Comparison of ENCODE assay signal across 8 cellular contexts in the genomic region with DNA sequence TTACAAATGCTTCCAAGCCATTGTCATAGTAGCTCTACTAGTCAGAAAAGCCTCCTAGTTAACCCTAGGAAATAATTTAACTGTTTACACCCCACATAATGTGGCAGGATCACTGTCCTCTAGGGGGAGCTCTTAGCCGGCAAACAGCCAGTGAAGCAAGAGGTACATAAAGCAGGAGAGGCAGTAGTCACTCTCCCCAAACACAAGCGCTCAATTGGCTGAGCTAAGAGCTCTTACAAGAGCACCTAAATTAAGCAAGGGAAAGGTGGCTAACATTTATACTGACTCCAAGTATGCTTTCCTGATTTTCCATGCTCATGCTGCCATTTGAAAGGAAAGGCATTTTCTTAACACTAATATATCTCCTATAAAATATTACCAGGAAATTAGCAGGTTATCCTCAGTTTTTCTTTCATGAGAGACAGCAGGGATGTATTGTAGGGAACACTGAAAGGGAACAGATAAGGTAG. TPM values are rescaled to one million over a fixed set of nuclear protein-coding genes. Genes with fewer than 3 reads are reported as not detected.
DNase-seq lines count a peak whose midpoint lies in the region; ATAC-seq and TF ChIP-seq lines count a peak whose summit lies in the region.

No MANE protein-coding gene starts in this region.

- no peak overlapping the region for H3K9ac ChIP-seq in H9 (ENCODE audit: extremely low read depth, insufficient read length, low read length)
- H3K9ac ChIP-seq in Loucy (ENCODE audit: low read depth, low read length, poor library complexity, severe bottlenecking): no peak overlapping the region

- no peak overlapping the region for H4K8ac ChIP-seq in H9 (replicated peaks; ENCODE audit: insufficient read length, low read depth, low read length)

- no CpG with 5 or more reads among the region's 2 CpGs for WGBS in H9 (ENCODE audit: extremely low coverage, insufficient read length, low lambda C conversion rate)

- H3K18ac ChIP-seq in H9 (ENCODE audit: insufficient read length, low read depth, low read length): no peak overlapping the region

- H3K23ac ChIP-seq in H9 (ENCODE audit: insufficient read length, low read depth, low read length): no peak overlapping the region

- H3K23me2 ChIP-seq in H9 (ENCODE audit: insufficient read length, low read depth, low read length, poor library complexity, severe bottlenecking): peaks cover 3% of the 10 kb centered on the region

- H3K4ac ChIP-seq in H9 (ENCODE audit: low read depth, low read length): no peak overlapping the region

- H3K36me3 ChIP-seq in Loucy (ENCODE audit: insufficient read depth, low read length) (no peaks in the 10 kb centered on the region), RWPE2 (ENCODE audit: low read depth) (no peaks in the 10 kb centered on the region)

- peaks cover 0 to 4% (median 0%) of the 10 kb centered on the region in 3 experiments; a peak in 1 of 7 replicates for H3K36me3 Mint-ChIP-seq in H9 (ENCODE audit: insufficient read depth in 1 of 3, low read depth in 3 of 3)
- H3K36me3 Mint-ChIP-seq in activated T-helper 17 cell treated with anti-CD3 and anti-CD28 coated beads, Interleukin-2, amount 50 U/mL, for 72 hours (ENCODE audit: low read depth): no peaks in the 10 kb centered on the region
- no peaks in the 10 kb centered on the region for H3K36me3 Mint-ChIP-seq in glutamatergic neuron (ENCODE audit: unreplicated experiment)

- H3K27ac ChIP-seq in H9 (ENCODE audit: insufficient read length, low read depth, low read length) (no peak overlapping the region), RWPE2 (ENCODE audit: poor library complexity, severe bottlenecking) (peak overlapping the region; percentile 72)

- H4K20me1 ChIP-seq in H9 (ENCODE audit: control insufficient read depth, insufficient read depth, insufficient read length): no peaks in the 10 kb centered on the region
- no peaks in the 10 kb centered on the region for H4K20me1 ChIP-seq in Loucy (ENCODE audit: insufficient read depth, low read length, poor library complexity, severe bottlenecking)

- no peak overlapping the region for H3K14ac ChIP-seq in H9 (ENCODE audit: insufficient read depth, low read length)

- peak; percentile 90 for ATAC-seq in RWPE2 (ENCODE audit: low read depth)
- ATAC-seq in activated T-helper 17 cell treated with anti-CD3 and anti-CD28 coated beads, Interleukin-2, amount 50 U/mL, for 72 hours (replicated peaks): peak; percentile 86

- H2AFZ ChIP-seq in H9 (ENCODE audit: low read length) (no peak overlapping the region), Loucy (ENCODE audit: low read length) (no peak overlapping the region)

- H3K9me3 ChIP-seq in H9 (ENCODE audit: control insufficient read depth, low read depth, low read length) (no peaks in the 10 kb centered on the region), Loucy (ENCODE audit: insufficient read depth, low read depth, low read length) (no peaks in the 10 kb centered on the region), RWPE2 (ENCODE audit: severe bottlenecking) (no peaks in the 10 kb centered on the region)

- no peak overlapping the region for H4K91ac ChIP-seq in H9 (ENCODE audit: insufficient read length, low read depth, low read length)

- no peaks in the 10 kb centered on the region for H3K27me3 ChIP-seq in H9 (ENCODE audit: insufficient read depth, low read length)
- H3K27me3 ChIP-seq in Loucy (ENCODE audit: insufficient read depth, low read length, poor library complexity, severe bottlenecking): no peaks in the 10 kb centered on the region
- H3K27me3 ChIP-seq in RWPE2 (ENCODE audit: insufficient read depth, poor library complexity, severe bottlenecking): no peaks in the 10 kb centered on the region

- TF ChIP-seq CTCF in H9 (conservative IDR thresholded peaks at IDR 0.05) (peak; percentile 93), Loucy (conservative IDR thresholded peaks at IDR 0.05; ENCODE audit: low read length) (peak; percentile 90), RWPE2 (IDR thresholded peaks at IDR 0.05; ENCODE audit: poor library complexity, severe bottlenecking) (peak; percentile 95), glutamatergic neuron (IDR thresholded peaks at IDR 0.05; ENCODE audit: partially characterized antibody, unreplicated experiment) (peak; percentile 77)

- H3K4me2 ChIP-seq in H9 (ENCODE audit: insufficient read depth, insufficient read length, low read length) (no peak overlapping the region), Loucy (ENCODE audit: low read depth, low read length, poor library complexity, severe bottlenecking) (no peak overlapping the region)

- DNase-seq in ELR (ENCODE audit: low read depth) (peak; percentile 85), H9 (peak; percentile 78), RWPE2 (ENCODE audit: low spot score) (peak; percentile 66), glutamatergic neuron (peak; percentile 70), occipital lobe (lab: John Stamatoyannopoulos, UW) (no peak)
- DNase-seq in stimulated activated CD4-positive, alpha-beta T cell treated with anti-CD3 and anti-CD28 coated beads, Interleukin-15, amount 100 ng/mL, for 24 hours: peak; percentile 77

- H2AK5ac ChIP-seq in H9 (ENCODE audit: insufficient read length, low read length): no peak overlapping the region

- H3K9me2 ChIP-seq in Loucy (replicated peaks; ENCODE audit: low read depth, low read length): no peaks in the 10 kb centered on the region

- H3K4me1 ChIP-seq in H9 (ENCODE audit: insufficient read depth, low read length): peaks cover 5% of the 10 kb centered on the region
- peaks cover 4% of the 10 kb centered on the region for H3K4me1 ChIP-seq in Loucy (ENCODE audit: insufficient read depth, low read length, poor library complexity, severe bottlenecking)
- H3K4me1 ChIP-seq in RWPE2 (ENCODE audit: insufficient read depth, poor library complexity, severe bottlenecking): peaks cover 36% of the 10 kb centered on the region

- H2BK5ac ChIP-seq in H9 (ENCODE audit: insufficient read length, low read length): no peak overlapping the region

- no peak overlapping the region for H4K5ac ChIP-seq in H9 (ENCODE audit: insufficient read length, low read depth, low read length)

- H3T11ph ChIP-seq in H9 (ENCODE audit: low read length): no peak overlapping the region

- no peaks in the 10 kb centered on the region for H3K27me3 Mint-ChIP-seq in H9 (ENCODE audit: low read depth)
- H3K27me3 Mint-ChIP-seq in activated T-helper 17 cell treated with anti-CD3 and anti-CD28 coated beads, Interleukin-2, amount 50 U/mL, for 72 hours: no peaks in the 10 kb centered on the region
- no peaks in the 10 kb centered on the region for H3K27me3 Mint-ChIP-seq in glutamatergic neuron (ENCODE audit: unreplicated experiment)

- no peak overlapping the region for H2BK12ac ChIP-seq in H9 (ENCODE audit: insufficient read length, low read depth, low read length)

- H3F3A ChIP-seq in Loucy (ENCODE audit: low read depth): no peaks in the 10 kb centered on the region

- H3K9me3 Mint-ChIP-seq in H9 (peaks cover 4 to 6% of the 10 kb centered on the region in 2 experiments; a peak in 3 of 5 replicates), glutamatergic neuron (ENCODE audit: unreplicated experiment) (peaks cover 1% of the 10 kb centered on the region)
- no peaks in the 10 kb centered on the region for H3K9me3 Mint-ChIP-seq in activated T-helper 17 cell treated with anti-CD3 and anti-CD28 coated beads, Interleukin-2, amount 50 U/mL, for 72 hours

- H3K4me3 ChIP-seq in Loucy (ENCODE audit: low read length, poor library complexity, severe bottlenecking) (no peak overlapping the region), RWPE2 (ENCODE audit: severe bottlenecking) (no peak overlapping the region)

- H3K79me1 ChIP-seq in H9 (ENCODE audit: insufficient read depth, low read depth, low read length, poor library complexity, severe bottlenecking): no peaks in the 10 kb centered on the region

- H3K27ac Mint-ChIP-seq in H9 (no peak overlapping the region; a peak in 1 of 7 replicates), glutamatergic neuron (ENCODE audit: unreplicated experiment) (no peak overlapping the region)
- no peak overlapping the region for H3K27ac Mint-ChIP-seq in activated T-helper 17 cell treated with anti-CD3 and anti-CD28 coated beads, Interleukin-2, amount 50 U/mL, for 72 hours

- H3K4me1 Mint-ChIP-seq in H9 (peaks cover 23 to 30% of the 10 kb centered on the region in 2 experiments), glutamatergic neuron (ENCODE audit: low read depth, unreplicated experiment) (no peaks in the 10 kb centered on the region)
- H3K4me1 Mint-ChIP-seq in activated T-helper 17 cell treated with anti-CD3 and anti-CD28 coated beads, Interleukin-2, amount 50 U/mL, for 72 hours: no peaks in the 10 kb centered on the region

- H2BK20ac ChIP-seq in H9 (ENCODE audit: low read depth, low read length, poor library complexity, severe bottlenecking): no peak overlapping the region

- no peak overlapping the region for H2BK120ac ChIP-seq in H9 (ENCODE audit: low read depth, low read length, poor library complexity, severe bottlenecking)

- H2BK15ac ChIP-seq in H9 (ENCODE audit: low read depth, low read length): no peak overlapping the region

- H3K79me2 ChIP-seq in H9 (ENCODE audit: insufficient read depth, low read length) (no peaks in the 10 kb centered on the region), Loucy (ENCODE audit: insufficient read depth, low read length) (0 out of 2 replicates have a peak, but pooled peaks cover 4% of the 10 kb centered on the region)

- no peak overlapping the region for H3K4me3 Mint-ChIP-seq in H9
- H3K4me3 Mint-ChIP-seq in activated T-helper 17 cell treated with anti-CD3 and anti-CD28 coated beads, Interleukin-2, amount 50 U/mL, for 72 hours: no peak overlapping the region
- no peak overlapping the region for H3K4me3 Mint-ChIP-seq in glutamatergic neuron (ENCODE audit: unreplicated experiment)

- H3K56ac ChIP-seq in H9 (ENCODE audit: insufficient read length, low read depth, low read length): no peak overlapping the region

RNA-seq across cellular contexts. Expression of gene NCEH1, which starts 37.6 kb away (rescaled TPM):
- 2.3 and 3.5 TPM in 2 replicates for total RNA-seq in H9 (2021)
- total RNA-seq in activated T-helper 17 cell treated with anti-CD3 and anti-CD28 coated beads, Interleukin-2, amount 50 U/mL, for 72 hours: 10 to 100 TPM in 1 of 2 donors, 1 to 10 TPM in 1; 6.9 to 18.5 TPM
- total RNA-seq in glutamatergic neuron (ENCODE audit: unreplicated experiment): 1.5 TPM
- 8.4 TPM for total RNA-seq in occipital lobe
